Comparison of ENCODE assay signal across 1 cellular context in the genomic region with DNA sequence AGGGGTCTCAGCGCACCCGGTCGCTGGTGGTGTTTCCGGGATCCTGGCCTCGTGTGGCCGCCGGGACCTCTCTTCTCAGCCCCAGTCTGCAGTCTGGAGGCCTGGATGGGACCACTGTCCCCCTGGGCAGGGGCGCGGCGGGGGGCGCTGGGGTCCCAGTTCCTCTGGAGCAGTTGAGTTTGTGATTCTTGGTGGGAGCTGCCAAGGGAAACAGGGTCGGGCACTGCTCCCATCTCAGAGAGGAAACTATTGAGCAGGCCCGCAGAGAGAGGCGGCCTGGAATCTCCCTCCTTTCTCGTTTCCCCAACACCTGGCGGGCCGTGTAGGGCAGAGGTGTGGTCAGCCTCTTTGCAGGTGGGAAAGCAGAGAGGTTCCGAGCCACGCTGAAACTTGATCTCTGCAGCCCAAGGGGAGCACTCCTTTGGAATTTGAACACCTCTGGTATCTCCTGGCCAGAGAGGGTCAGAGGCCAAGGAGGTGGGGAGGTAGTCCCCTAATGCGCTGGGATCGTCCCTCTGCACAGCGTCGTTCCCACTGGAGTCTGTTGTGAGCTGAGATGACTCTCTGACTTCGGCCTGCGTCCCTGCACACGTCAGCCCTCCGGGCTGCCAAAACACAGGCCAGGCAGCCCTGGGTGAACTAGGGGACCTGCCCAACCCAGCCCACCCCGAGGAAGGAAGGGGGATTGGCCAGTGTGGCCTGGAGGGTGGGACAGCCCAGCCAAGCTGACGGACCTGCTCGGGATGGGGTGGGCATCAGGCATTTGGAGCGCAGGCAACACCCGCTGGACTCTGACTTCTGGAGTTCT.
TF ChIP-seq lines count a peak whose summit lies in the region.

No MANE protein-coding gene starts in this region.

TF ChIP-seq in SK-N-SH, 30 proteins besides CTCF, POLR2A, EP300 and RAD21:
- no peak for TF ChIP-seq CHD2 (IDR thresholded peaks at IDR 0.05; ENCODE audit: low read length, partially characterized antibody)
- no peak for TF ChIP-seq POLR2AphosphoS5 (IDR thresholded peaks at IDR 0.05; ENCODE audit: low read depth, low read length)
- TF ChIP-seq RCOR1 (IDR thresholded peaks at IDR 0.05; ENCODE audit: low read length) = no peak
- TF ChIP-seq GATA2 (CRISPR knock-in tag; IDR thresholded peaks at IDR 0.05) = no peak
- TF ChIP-seq NRF1 (IDR thresholded peaks at IDR 0.05; ENCODE audit: low read depth, low read length) = no peak
- TF ChIP-seq, protein P1, sequence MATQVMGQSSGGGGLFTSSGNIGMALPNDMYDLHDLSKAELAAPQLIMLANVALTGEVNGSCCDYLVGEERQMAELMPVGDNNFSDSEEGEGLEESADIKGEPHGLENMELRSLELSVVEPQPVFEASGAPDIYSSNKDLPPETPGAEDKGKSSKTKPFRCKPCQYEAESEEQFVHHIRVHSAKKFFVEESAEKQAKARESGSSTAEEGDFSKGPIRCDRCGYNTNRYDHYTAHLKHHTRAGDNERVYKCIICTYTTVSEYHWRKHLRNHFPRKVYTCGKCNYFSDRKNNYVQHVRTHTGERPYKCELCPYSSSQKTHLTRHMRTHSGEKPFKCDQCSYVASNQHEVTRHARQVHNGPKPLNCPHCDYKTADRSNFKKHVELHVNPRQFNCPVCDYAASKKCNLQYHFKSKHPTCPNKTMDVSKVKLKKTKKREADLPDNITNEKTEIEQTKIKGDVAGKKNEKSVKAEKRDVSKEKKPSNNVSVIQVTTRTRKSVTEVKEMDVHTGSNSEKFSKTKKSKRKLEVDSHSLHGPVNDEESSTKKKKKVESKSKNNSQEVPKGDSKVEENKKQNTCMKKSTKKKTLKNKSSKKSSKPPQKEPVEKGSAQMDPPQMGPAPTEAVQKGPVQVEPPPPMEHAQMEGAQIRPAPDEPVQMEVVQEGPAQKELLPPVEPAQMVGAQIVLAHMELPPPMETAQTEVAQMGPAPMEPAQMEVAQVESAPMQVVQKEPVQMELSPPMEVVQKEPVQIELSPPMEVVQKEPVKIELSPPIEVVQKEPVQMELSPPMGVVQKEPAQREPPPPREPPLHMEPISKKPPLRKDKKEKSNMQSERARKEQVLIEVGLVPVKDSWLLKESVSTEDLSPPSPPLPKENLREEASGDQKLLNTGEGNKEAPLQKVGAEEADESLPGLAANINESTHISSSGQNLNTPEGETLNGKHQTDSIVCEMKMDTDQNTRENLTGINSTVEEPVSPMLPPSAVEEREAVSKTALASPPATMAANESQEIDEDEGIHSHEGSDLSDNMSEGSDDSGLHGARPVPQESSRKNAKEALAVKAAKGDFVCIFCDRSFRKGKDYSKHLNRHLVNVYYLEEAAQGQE (IDR thresholded peaks at IDR 0.05; ENCODE audit: low read depth, low read length) = no peak
- TF ChIP-seq RXRA (IDR thresholded peaks at IDR 0.05; ENCODE audit: borderline replicate concordance, low read depth) = no peak
- no peak for TF ChIP-seq GABPA (IDR thresholded peaks at IDR 0.05; ENCODE audit: low read depth)
- TF ChIP-seq YY1 (IDR thresholded peaks at IDR 0.05; ENCODE audit: low read depth) = no peak
- TF ChIP-seq SMC3 (IDR thresholded peaks at IDR 0.05; ENCODE audit: low read depth, low read length) = no peak
- TF ChIP-seq, protein P2, sequence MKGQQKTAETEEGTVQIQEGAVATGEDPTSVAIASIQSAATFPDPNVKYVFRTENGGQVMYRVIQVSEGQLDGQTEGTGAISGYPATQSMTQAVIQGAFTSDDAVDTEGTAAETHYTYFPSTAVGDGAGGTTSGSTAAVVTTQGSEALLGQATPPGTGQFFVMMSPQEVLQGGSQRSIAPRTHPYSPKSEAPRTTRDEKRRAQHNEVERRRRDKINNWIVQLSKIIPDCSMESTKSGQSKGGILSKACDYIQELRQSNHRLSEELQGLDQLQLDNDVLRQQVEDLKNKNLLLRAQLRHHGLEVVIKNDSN (IDR thresholded peaks at IDR 0.05; ENCODE audit: borderline replicate concordance, low read depth) = no peak
- TF ChIP-seq MXI1 (IDR thresholded peaks at IDR 0.05; ENCODE audit: low read depth, low read length) = no peak
- TF ChIP-seq MEF2A (IDR thresholded peaks at IDR 0.05; ENCODE audit: borderline replicate concordance, low read depth) = no peak
- TF ChIP-seq, protein P3, sequence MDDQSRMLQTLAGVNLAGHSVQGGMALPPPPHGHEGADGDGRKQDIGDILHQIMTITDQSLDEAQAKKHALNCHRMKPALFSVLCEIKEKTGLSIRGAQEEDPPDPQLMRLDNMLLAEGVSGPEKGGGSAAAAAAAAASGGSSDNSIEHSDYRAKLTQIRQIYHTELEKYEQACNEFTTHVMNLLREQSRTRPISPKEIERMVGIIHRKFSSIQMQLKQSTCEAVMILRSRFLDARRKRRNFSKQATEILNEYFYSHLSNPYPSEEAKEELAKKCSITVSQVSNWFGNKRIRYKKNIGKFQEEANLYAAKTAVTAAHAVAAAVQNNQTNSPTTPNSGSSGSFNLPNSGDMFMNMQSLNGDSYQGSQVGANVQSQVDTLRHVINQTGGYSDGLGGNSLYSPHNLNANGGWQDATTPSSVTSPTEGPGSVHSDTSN (IDR thresholded peaks at IDR 0.05) = no peak
- TF ChIP-seq TEAD4 (IDR thresholded peaks at IDR 0.05; ENCODE audit: borderline replicate concordance, insufficient read depth) = no peak
- no peak for TF ChIP-seq JUND (IDR thresholded peaks at IDR 0.05)
- TF ChIP-seq, protein P4, sequence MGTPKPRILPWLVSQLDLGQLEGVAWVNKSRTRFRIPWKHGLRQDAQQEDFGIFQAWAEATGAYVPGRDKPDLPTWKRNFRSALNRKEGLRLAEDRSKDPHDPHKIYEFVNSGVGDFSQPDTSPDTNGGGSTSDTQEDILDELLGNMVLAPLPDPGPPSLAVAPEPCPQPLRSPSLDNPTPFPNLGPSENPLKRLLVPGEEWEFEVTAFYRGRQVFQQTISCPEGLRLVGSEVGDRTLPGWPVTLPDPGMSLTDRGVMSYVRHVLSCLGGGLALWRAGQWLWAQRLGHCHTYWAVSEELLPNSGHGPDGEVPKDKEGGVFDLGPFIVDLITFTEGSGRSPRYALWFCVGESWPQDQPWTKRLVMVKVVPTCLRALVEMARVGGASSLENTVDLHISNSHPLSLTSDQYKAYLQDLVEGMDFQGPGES (IDR thresholded peaks at IDR 0.05; ENCODE audit: low read depth, low read length) = no peak
- TF ChIP-seq FOXJ3 (CRISPR knock-in tag; IDR thresholded peaks at IDR 0.05) = no peak
